ENCODE assay signal across 8 cellular contexts in genomic region chr9:137240841-137241489, GRCh38. TPM values are rescaled to one million over a fixed set of nuclear protein-coding genes. Genes with fewer than 3 reads are reported as not detected.
DNase-seq lines count a peak whose midpoint lies in the region; ATAC-seq and TF ChIP-seq lines count a peak whose summit lies in the region.

Gene TUBB4B (plus strand): TSS chr9:137241287. CDS start chr9:137241361, 74 bp downstream.

- peak within 1 kb of the TSS; percentile 89 for H3K9ac ChIP-seq in PC-3 (ENCODE audit: low read length)

- POLR2A ChIA-PET in PC-3 (lab: Charles Lee; ENCODE audit: unreplicated experiment) = interaction anchor here (0.6 to 1.4 kb wide), 5 partner anchors 13 to 175 kb away, joined by 4 to 10 read pairs (median 4); partner anchors contain the start of genes RNF224 and TOR4A

- H2AFZ ChIP-seq in PC-3 (ENCODE audit: low read length) = peak within 1 kb of the TSS; percentile 78

- H3K4me1 ChIP-seq in PC-3 (ENCODE audit: insufficient read depth, low read length) (peaks cover 37% of the 10 kb centered on the region), mucosa of descending colon (ENCODE audit: low read depth) (peaks cover 56% of the 10 kb centered on the region)

- H3K9me3 ChIP-seq in PC-3 (ENCODE audit: low read length) = no peaks in the 10 kb centered on the region
- no peaks in the 10 kb centered on the region for H3K9me3 ChIP-seq in mucosa of descending colon

- TF ChIP-seq CTCF in PC-3 (conservative IDR thresholded peaks at IDR 0.05; ENCODE audit: low read depth, low read length) (no peak), mucosa of descending colon (IDR thresholded peaks at IDR 0.05) (no peak)

- DNase-seq in DMS114 treated with DMSO at 0.1 percent for 48 hours (lab: John Stamatoyannopoulos, UW; ENCODE audit: unreplicated experiment) (peak; percentile 98), PC-3 (peak; percentile 97), activated T-cell treated with anti-CD3 and anti-CD28 coated beads for 48 hours (ENCODE audit: low read depth) (peak; percentile 97), epithelial cell of prostate (ENCODE audit: low read depth, low spot score) (peak; percentile 99), mucosa of descending colon (peak; percentile 98 to 99 (median 99))
- DNase-seq in stimulated activated CD8-positive, alpha-beta memory T cell treated with anti-CD3 and anti-CD28 coated beads, Interleukin-4, amount 100 ng/mL, for 24 hours (ENCODE audit: low read depth) = peak; percentile 94

- intact Hi-C loops in PC-3 (cut with micrococcal nuclease) = no loop called here
- intact Hi-C loops in mucosa of descending colon (cut with DNase I, micrococcal nuclease) = no loop called here

- H3K36me3 ChIP-seq in PC-3 (ENCODE audit: low read depth, low read length) (peaks cover 17% of the 10 kb centered on the region), mucosa of descending colon (ENCODE audit: low read depth) (peaks cover 4% of the 10 kb centered on the region)

- H3K4me3 ChIP-seq in PC-3 (ENCODE audit: low read length) (peak within 1 kb of the TSS; percentile 97), mucosa of descending colon (peak within 1 kb of the TSS; percentile 65)

- H3K9me2 ChIP-seq in PC-3 (replicated peaks; ENCODE audit: low read length) = no peaks in the 10 kb centered on the region

- peak within 1 kb of the TSS; percentile 89 for H3K27ac ChIP-seq in PC-3 (ENCODE audit: low read length)
- H3K27ac ChIP-seq in epithelial cell of prostate = peak within 1 kb of the TSS; percentile 97

- peak; percentile 60; the same call in 1 of the 2 replicates for TF ChIP-seq EP300 in Ishikawa (IDR thresholded peaks at IDR 0.05; ENCODE audit: borderline replicate concordance)

- BruUV-seq in PC-3 (replicated peaks; lab: Mats Ljungman, UMichigan) = no TSS peak

- peak; percentile 76 for ATAC-seq in GM21576 (IDR thresholded peaks at IDR 0.05; ENCODE audit: unreplicated experiment)
- peak; percentile 62 for ATAC-seq in PC-3
- ATAC-seq in mucosa of descending colon = peak; percentile 77

- H3F3A ChIP-seq in PC-3 (ENCODE audit: low read length, unreplicated experiment) = peaks cover 5% of the 10 kb centered on the region

- H3K27me3 ChIP-seq in PC-3 (ENCODE audit: low read length) = no peaks in the 10 kb centered on the region

- peak within 1 kb of the TSS; percentile 95 for H3K4me2 ChIP-seq in PC-3 (ENCODE audit: low read length)

- peaks cover 28% of the 10 kb centered on the region for H4K20me1 ChIP-seq in PC-3 (ENCODE audit: low read length)

- TF ChIP-seq RAD21 in Ishikawa (IDR thresholded peaks at IDR 0.05; ENCODE audit: low read depth) = no peak

- CTCF ChIA-PET in PC-3 (lab: Charles Lee) = interaction anchor here (1.0 kb wide), 1 partner anchor 111 kb away, joined by 3 read pairs; no protein-coding TSS in a partner anchor

- H3K79me2 ChIP-seq in PC-3 (ENCODE audit: low read length) = peaks cover 46% of the 10 kb centered on the region

TF ChIP-seq in Ishikawa, 13 proteins besides CTCF, POLR2A, EP300 and RAD21:
- TF ChIP-seq TCF12 (IDR thresholded peaks at IDR 0.05; ENCODE audit: low read depth) = peak; percentile 43; the same call in 1 of the 2 replicates
- TF ChIP-seq FOXM1 (IDR thresholded peaks at IDR 0.05; ENCODE audit: borderline replicate concordance, low read depth) = peak; percentile 93
- no peak for TF ChIP-seq REST (IDR thresholded peaks at IDR 0.05; ENCODE audit: low read depth)
- no peak for TF ChIP-seq CEBPB (IDR thresholded peaks at IDR 0.05)
- TF ChIP-seq NFIC (IDR thresholded peaks at IDR 0.05) = 0 out of 2 replicates have a peak, but pooled peaks have one; percentile 23
- TF ChIP-seq YY1 (IDR thresholded peaks at IDR 0.05; ENCODE audit: low read depth) = peak; percentile 95
- no peak for TF ChIP-seq ZBTB7A (IDR thresholded peaks at IDR 0.05; ENCODE audit: low read depth)
- peak; percentile 80 for TF ChIP-seq EGR1 (IDR thresholded peaks at IDR 0.05)
- TF ChIP-seq TEAD4 (IDR thresholded peaks at IDR 0.05) = peak; percentile 73
- TF ChIP-seq CREB1 (IDR thresholded peaks at IDR 0.05; ENCODE audit: low read depth) = no peak; the same call in 1 of the 2 replicates
- TF ChIP-seq TAF1 (IDR thresholded peaks at IDR 0.05; ENCODE audit: low read depth) = peak; percentile 98
- TF ChIP-seq USF1 (IDR thresholded peaks at IDR 0.05) = peak; percentile 45
- peak; percentile 40; the same call in 1 of the 2 replicates for TF ChIP-seq MAX (IDR thresholded peaks at IDR 0.05)
TF ChIP-seq in Ishikawa: peak in this region for 9.

RNA-seq across cellular contexts. Expression of gene TUBB4B, which starts in this region (rescaled TPM):
- total RNA-seq in PC-3 (2014; rRNA removed) = 424 and 599 TPM in 2 replicates
- total RNA-seq in mucosa of descending colon = 100 to 1,000 TPM; 286 to 379 (median 332) TPM

Comparison
In these comparisons a context has a peak if more than half of its experiments do, and no peak if none do; other contexts are left out.
1. Peak in every context shown above with its lines: DNase-seq, ATAC-seq, H3K4me3 ChIP-seq and H3K27ac ChIP-seq.